Comparison of ENCODE assay signal across 1 cellular context in the genomic region with DNA sequence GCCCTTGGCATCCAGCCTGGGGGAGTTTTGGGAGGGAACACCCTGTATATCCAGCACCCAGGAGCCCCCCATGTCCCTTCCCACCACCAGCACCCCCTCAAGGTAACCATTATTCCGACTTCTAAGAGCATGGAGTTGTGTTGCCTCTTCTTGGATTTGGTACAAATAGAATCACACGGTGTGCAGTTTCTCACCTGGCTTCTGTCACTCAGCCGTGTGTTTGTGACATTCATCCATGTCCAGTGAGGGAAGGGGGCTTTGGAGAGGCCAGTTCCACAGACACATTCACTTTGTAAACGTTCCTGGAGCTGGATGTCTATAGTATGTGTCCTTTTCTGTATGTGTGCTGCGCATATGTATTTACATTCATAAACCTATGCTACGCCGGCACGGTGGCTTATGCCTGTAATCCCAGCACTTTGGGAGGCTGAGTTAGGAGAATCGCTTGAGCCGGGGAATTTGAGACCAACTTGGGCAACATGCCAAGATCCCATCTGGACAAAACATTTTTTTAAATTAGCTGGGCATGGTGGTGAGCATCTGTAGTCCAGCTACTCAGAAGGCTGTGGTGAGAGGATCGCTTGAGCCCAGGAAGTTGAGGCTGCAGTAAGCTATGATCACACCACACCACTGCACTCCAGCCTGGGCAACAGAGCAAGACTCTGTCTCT.
TF ChIP-seq lines count a peak whose summit lies in the region.

No MANE protein-coding gene starts in this region.

TF ChIP-seq in GM23338, 12 proteins besides CTCF, POLR2A, EP300 and RAD21 (continued from another document):
- TF ChIP-seq, protein P1, sequence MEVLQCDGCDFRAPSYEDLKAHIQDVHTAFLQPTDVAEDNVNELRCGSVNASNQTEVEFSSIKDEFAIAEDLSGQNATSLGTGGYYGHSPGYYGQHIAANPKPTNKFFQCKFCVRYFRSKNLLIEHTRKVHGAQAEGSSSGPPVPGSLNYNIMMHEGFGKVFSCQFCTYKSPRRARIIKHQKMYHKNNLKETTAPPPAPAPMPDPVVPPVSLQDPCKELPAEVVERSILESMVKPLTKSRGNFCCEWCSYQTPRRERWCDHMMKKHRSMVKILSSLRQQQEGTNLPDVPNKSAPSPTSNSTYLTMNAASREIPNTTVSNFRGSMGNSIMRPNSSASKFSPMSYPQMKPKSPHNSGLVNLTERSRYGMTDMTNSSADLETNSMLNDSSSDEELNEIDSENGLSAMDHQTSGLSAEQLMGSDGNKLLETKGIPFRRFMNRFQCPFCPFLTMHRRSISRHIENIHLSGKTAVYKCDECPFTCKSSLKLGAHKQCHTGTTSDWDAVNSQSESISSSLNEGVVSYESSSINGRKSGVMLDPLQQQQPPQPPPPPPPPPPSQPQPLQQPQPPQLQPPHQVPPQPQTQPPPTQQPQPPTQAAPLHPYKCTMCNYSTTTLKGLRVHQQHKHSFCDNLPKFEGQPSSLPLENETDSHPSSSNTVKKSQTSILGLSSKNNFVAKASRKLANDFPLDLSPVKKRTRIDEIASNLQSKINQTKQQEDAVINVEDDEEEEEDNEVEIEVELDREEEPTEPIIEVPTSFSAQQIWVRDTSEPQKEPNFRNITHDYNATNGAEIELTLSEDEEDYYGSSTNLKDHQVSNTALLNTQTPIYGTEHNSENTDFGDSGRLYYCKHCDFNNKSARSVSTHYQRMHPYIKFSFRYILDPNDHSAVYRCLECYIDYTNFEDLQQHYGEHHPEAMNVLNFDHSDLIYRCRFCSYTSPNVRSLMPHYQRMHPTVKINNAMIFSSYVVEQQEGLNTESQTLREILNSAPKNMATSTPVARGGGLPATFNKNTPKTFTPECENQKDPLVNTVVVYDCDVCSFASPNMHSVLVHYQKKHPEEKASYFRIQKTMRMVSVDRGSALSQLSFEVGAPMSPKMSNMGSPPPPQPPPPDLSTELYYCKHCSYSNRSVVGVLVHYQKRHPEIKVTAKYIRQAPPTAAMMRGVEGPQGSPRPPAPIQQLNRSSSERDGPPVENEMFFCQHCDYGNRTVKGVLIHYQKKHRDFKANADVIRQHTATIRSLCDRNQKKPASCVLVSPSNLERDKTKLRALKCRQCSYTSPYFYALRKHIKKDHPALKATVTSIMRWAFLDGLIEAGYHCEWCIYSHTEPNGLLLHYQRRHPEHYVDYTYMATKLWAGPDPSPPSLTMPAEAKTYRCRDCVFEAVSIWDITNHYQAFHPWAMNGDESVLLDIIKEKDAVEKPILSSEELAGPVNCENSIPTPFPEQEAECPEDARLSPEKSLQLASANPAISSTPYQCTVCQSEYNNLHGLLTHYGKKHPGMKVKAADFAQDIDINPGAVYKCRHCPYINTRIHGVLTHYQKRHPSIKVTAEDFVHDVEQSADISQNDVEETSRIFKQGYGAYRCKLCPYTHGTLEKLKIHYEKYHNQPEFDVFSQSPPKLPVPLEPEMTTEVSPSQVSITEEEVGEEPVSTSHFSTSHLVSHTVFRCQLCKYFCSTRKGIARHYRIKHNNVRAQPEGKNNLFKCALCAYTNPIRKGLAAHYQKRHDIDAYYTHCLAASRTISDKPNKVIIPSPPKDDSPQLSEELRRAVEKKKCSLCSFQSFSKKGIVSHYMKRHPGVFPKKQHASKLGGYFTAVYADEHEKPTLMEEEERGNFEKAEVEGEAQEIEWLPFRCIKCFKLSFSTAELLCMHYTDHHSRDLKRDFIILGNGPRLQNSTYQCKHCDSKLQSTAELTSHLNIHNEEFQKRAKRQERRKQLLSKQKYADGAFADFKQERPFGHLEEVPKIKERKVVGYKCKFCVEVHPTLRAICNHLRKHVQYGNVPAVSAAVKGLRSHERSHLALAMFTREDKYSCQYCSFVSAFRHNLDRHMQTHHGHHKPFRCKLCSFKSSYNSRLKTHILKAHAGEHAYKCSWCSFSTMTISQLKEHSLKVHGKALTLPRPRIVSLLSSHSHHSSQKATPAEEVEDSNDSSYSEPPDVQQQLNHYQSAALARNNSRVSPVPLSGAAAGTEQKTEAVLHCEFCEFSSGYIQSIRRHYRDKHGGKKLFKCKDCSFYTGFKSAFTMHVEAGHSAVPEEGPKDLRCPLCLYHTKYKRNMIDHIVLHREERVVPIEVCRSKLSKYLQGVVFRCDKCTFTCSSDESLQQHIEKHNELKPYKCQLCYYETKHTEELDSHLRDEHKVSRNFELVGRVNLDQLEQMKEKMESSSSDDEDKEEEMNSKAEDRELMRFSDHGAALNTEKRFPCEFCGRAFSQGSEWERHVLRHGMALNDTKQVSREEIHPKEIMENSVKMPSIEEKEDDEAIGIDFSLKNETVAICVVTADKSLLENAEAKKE (CRISPR knock-in tag; IDR thresholded peaks at IDR 0.05): no peak
- no peak for TF ChIP-seq NANOG (IDR thresholded peaks at IDR 0.05; ENCODE audit: borderline replicate concordance)
- TF ChIP-seq, protein P2, sequence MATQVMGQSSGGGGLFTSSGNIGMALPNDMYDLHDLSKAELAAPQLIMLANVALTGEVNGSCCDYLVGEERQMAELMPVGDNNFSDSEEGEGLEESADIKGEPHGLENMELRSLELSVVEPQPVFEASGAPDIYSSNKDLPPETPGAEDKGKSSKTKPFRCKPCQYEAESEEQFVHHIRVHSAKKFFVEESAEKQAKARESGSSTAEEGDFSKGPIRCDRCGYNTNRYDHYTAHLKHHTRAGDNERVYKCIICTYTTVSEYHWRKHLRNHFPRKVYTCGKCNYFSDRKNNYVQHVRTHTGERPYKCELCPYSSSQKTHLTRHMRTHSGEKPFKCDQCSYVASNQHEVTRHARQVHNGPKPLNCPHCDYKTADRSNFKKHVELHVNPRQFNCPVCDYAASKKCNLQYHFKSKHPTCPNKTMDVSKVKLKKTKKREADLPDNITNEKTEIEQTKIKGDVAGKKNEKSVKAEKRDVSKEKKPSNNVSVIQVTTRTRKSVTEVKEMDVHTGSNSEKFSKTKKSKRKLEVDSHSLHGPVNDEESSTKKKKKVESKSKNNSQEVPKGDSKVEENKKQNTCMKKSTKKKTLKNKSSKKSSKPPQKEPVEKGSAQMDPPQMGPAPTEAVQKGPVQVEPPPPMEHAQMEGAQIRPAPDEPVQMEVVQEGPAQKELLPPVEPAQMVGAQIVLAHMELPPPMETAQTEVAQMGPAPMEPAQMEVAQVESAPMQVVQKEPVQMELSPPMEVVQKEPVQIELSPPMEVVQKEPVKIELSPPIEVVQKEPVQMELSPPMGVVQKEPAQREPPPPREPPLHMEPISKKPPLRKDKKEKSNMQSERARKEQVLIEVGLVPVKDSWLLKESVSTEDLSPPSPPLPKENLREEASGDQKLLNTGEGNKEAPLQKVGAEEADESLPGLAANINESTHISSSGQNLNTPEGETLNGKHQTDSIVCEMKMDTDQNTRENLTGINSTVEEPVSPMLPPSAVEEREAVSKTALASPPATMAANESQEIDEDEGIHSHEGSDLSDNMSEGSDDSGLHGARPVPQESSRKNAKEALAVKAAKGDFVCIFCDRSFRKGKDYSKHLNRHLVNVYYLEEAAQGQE (IDR thresholded peaks at IDR 0.05; ENCODE audit: unreplicated experiment): no peak
- TF ChIP-seq EZH2phosphoT487 (IDR thresholded peaks at IDR 0.05; ENCODE audit: unreplicated experiment): no peak
